ENCODE assay signal across 9 cellular contexts in genomic region chr14:75578786-75579781, GRCh38. TPM values are rescaled to one million over a fixed set of nuclear protein-coding genes. Genes with fewer than 3 reads are reported as not detected.
DNase-seq lines count a peak whose midpoint lies in the region; ATAC-seq and TF ChIP-seq lines count a peak whose summit lies in the region.
"Had no signal": no experiment of that assay in that cellular context is flagged by ENCODE, and none has a peak within 500 bp of the region (broad histone marks: within the 10 kb centered on the region; RNA-seq: fewer than 3 reads in every experiment).

No MANE protein-coding gene starts in this region.

- POLR2A ChIA-PET in CD4-positive, alpha-beta T cell (lab: Charles Lee): interaction anchor here (0.8 to 3.1 kb wide), 6 partner anchors 40 to 404 kb away, joined by 3 to 23 read pairs (median 4); partner anchors contain the start of genes BATF, ERG28 and TTLL5

- peak; percentile 19 for ATAC-seq in CD4-positive, alpha-beta T cell (ENCODE audit: poor library complexity)
- peak; percentile 14 for ATAC-seq in HG02588 (IDR thresholded peaks at IDR 0.05; ENCODE audit: unreplicated experiment)
- ATAC-seq in left cardiac atrium: peak; percentile 47 to 58
- peak; percentile 54 to 67 (median 62) for ATAC-seq in psoas muscle
- ATAC-seq in GM19328 (IDR thresholded peaks at IDR 0.05; ENCODE audit: unreplicated experiment): no peak

- no peaks in the 10 kb centered on the region for H3K27me3 Mint-ChIP-seq in CD4-positive, alpha-beta T cell

- H3K36me3 ChIP-seq in psoas muscle (ENCODE audit: insufficient read depth in 1 of 2, low read depth in 1 of 2): no peaks in the 10 kb centered on the region

- H3K27ac ChIP-seq in CD4-positive, alpha-beta T cell (ENCODE audit: low read depth, low read length): no peak overlapping the region
- peak overlapping the region; percentile 87 for H3K27ac ChIP-seq in psoas muscle

- 34 to 42% (median 35%) methylated on average over 33 of the region's 33 CpGs for WGBS in psoas muscle, 3 donors

- no peaks in the 10 kb centered on the region for H3K27me3 ChIP-seq in CD4-positive, alpha-beta T cell (ENCODE audit: control insufficient read depth, insufficient read depth, low read length)
- no peaks in the 10 kb centered on the region for H3K27me3 ChIP-seq in psoas muscle (ENCODE audit: insufficient read depth in 3 of 3, low read length in 2 of 3)

- H3K4me1 ChIP-seq in psoas muscle: peaks cover 22% of the 10 kb centered on the region

- CTCF ChIA-PET in CD4-positive, alpha-beta T cell (lab: Charles Lee): interaction anchor here (1.0 to 3.9 kb wide), 3 partner anchors 18 to 77 kb away, joined by 3 to 47 read pairs (median 6); no protein-coding TSS in a partner anchor

- H3K9me3 ChIP-seq in CD4-positive, alpha-beta T cell (ENCODE audit: control insufficient read depth, low read length): no peaks in the 10 kb centered on the region
- no peaks in the 10 kb centered on the region for H3K9me3 ChIP-seq in psoas muscle

- peak overlapping the region; percentile 92 for H3K4me3 Mint-ChIP-seq in CD4-positive, alpha-beta T cell

- intact Hi-C loops in CD4-positive, alpha-beta T cell (cut with DNase I, micrococcal nuclease): loop anchor here in 1 of 2 experiments (10.0 kb wide), 1 partner anchor 406 kb away; the partner anchor contains the start of genes IFT43 and TGFB3
- intact Hi-C loops in left cardiac atrium (cut with DNase I): loop anchor here (2.0 to 5.0 kb wide), 2 partner anchors 76 to 403 kb away; partner anchors contain the start of gene TGFB3 (in 1 of the 2)
- intact Hi-C loops in psoas muscle (cut with DNase I): loop anchor here in 1 of 2 donors (5.0 kb wide), 1 partner anchor 403 kb away; the partner anchor contains the start of gene TGFB3

- no peak for DNase-seq in CD4-positive, alpha-beta T cell
- DNase-seq in left cardiac atrium (peak; percentile 33), psoas muscle (peak; percentile 18 to 58), NCI-H1417 treated with DMSO at 0.1 percent for 48 hours (lab: John Stamatoyannopoulos, UW) (no peak)
- DNase-seq in activated CD4-positive, alpha-beta T cell treated with anti-CD3 and anti-CD28 coated beads for 1 hour: no peak

- no peaks in the 10 kb centered on the region for H3K36me3 Mint-ChIP-seq in CD4-positive, alpha-beta T cell (ENCODE audit: low read depth)

- H3K4me1 Mint-ChIP-seq in CD4-positive, alpha-beta T cell (ENCODE audit: low read depth): peaks cover 25% of the 10 kb centered on the region

- no peak for TF ChIP-seq CTCF in CD4-positive, alpha-beta T cell (IDR thresholded peaks at IDR 0.05)
- no peak for TF ChIP-seq CTCF in WI38 (IDR thresholded peaks at IDR 0.05; ENCODE audit: low read depth, low read length)
- peak; percentile 19 for TF ChIP-seq CTCF in psoas muscle (IDR thresholded peaks at IDR 0.05)

- no peaks in the 10 kb centered on the region for H3K9me3 Mint-ChIP-seq in CD4-positive, alpha-beta T cell

- H3K27ac Mint-ChIP-seq in CD4-positive, alpha-beta T cell: peak overlapping the region; percentile 52

- H3K4me3 ChIP-seq in WI38 (ENCODE audit: low read depth, low read length) (peak overlapping the region; percentile 65), psoas muscle (peak overlapping the region; percentile 69)

RNA-seq across cellular contexts. Expression of gene FLVCR2, which starts 0.7 kb away (rescaled TPM):
- total RNA-seq in CD4-positive, alpha-beta T cell: 1 to 10 TPM in 1 of 2 experiments, under 1 TPM in 1; 0.71 to 2.3 TPM
- total RNA-seq in left cardiac atrium (1 to 10 TPM; 1.8 TPM), psoas muscle (1 to 10 TPM in 3 of 4 donors, under 1 TPM in 1; 0.71 to 9.4 (median 5.7) TPM)
- polyA plus RNA-seq in psoas muscle: 1 to 10 TPM; 2.5 to 9.8 (median 4.2) TPM

RNA-seq across cellular contexts. Expression of gene BATF, which starts 56.8 kb away (rescaled TPM):
- total RNA-seq in CD4-positive, alpha-beta T cell: 1 to 10 TPM; 6.7 to 7.8 TPM
- total RNA-seq in left cardiac atrium (1 to 10 TPM; 1.8 to 2.3 TPM), psoas muscle (under 1 TPM in 3 of 4 donors, not detected in 1; 0.58 to 0.77 (median 0.76) TPM)
- under 1 TPM; 0.29 to 0.86 (median 0.70) TPM for polyA plus RNA-seq in psoas muscle
- total RNA-seq: HT1080 had no signal

Comparison
In these comparisons a context has a peak if more than half of its experiments do, and no peak if none do; other contexts are left out.
1. DNase-seq: peak in left cardiac atrium (single experiment) and psoas muscle (2 of 2); none in CD4-positive, alpha-beta T cell (0 of 10), NCI-H1417 treated with DMSO at 0.1 percent for 48 hours (single experiment) and activated CD4-positive, alpha-beta T cell treated with anti-CD3 and anti-CD28 coated beads for 1 hour (single experiment).